ENCODE assay signal across 11 cellular contexts in genomic region chr11:74019104-74019738, GRCh38. TPM values are rescaled to one million over a fixed set of nuclear protein-coding genes. Genes with fewer than 3 reads are reported as not detected.
DNase-seq lines count a peak whose midpoint lies in the region; ATAC-seq and TF ChIP-seq lines count a peak whose summit lies in the region.
"Had no signal": no experiment of that assay in that cellular context is flagged by ENCODE, and none has a peak within 500 bp of the region (broad histone marks: within the 10 kb centered on the region; RNA-seq: fewer than 3 reads in every experiment).

No MANE protein-coding gene starts in this region.

- no peak for ATAC-seq in GM19397 (IDR thresholded peaks at IDR 0.05; ENCODE audit: unreplicated experiment)

- peaks cover 8% of the 10 kb centered on the region for H3K79me1 ChIP-seq in mesenchymal stem cell (replicated peaks; ENCODE audit: low read length, poor library complexity, severe bottlenecking)

- peaks cover 25% of the 10 kb centered on the region for H3K4me1 Mint-ChIP-seq in chondrocyte (ENCODE audit: low read depth)

- no peak overlapping the region for H3K23ac ChIP-seq in mesenchymal stem cell (ENCODE audit: low read length in 2 of 2)

- peak overlapping the region; percentile 77 to 94 for H3K4ac ChIP-seq in mesenchymal stem cell (ENCODE audit: low read depth in 1 of 2, low read length in 2 of 2)

- H2AK5ac ChIP-seq in mesenchymal stem cell (ENCODE audit: low read length, severe bottlenecking): no peak overlapping the region

- no peak overlapping the region for H3K4me2 ChIP-seq in mesenchymal stem cell (ENCODE audit: low read length, poor library complexity, severe bottlenecking)

- no peak for TF ChIP-seq CTCF in chondrocyte (IDR thresholded peaks at IDR 0.05)

- peak overlapping the region; percentile 65 for H2BK15ac ChIP-seq in mesenchymal stem cell (ENCODE audit: low read depth, poor library complexity, severe bottlenecking)

- peaks cover 13% of the 10 kb centered on the region for H3K36me3 Mint-ChIP-seq in chondrocyte (ENCODE audit: low read depth)

- no peaks in the 10 kb centered on the region for H3K9me3 Mint-ChIP-seq in chondrocyte (ENCODE audit: low read depth)

- peak overlapping the region; percentile 90 for H2BK120ac ChIP-seq in mesenchymal stem cell (ENCODE audit: low read depth, low read length)

- H3K4me1 ChIP-seq in mesenchymal stem cell (ENCODE audit: control insufficient read depth, insufficient read depth, low read depth, low read length) (peaks cover 10% of the 10 kb centered on the region), stomach smooth muscle (ENCODE audit: control insufficient read depth, insufficient read depth, low read length) (peaks cover 34% of the 10 kb centered on the region)

- H3K4me3 Mint-ChIP-seq in chondrocyte (ENCODE audit: unreplicated experiment): no peak overlapping the region

- peak overlapping the region; percentile 71 for H4K91ac ChIP-seq in mesenchymal stem cell (ENCODE audit: low read length)

- peak overlapping the region; percentile 60 to 75 for H2BK12ac ChIP-seq in mesenchymal stem cell (ENCODE audit: low read length in 2 of 2)

- no peak overlapping the region for H3K27ac ChIP-seq in mesenchymal stem cell (ENCODE audit: low read length, poor library complexity, severe bottlenecking)
- peak overlapping the region; percentile 95 for H3K27ac ChIP-seq in stomach smooth muscle (ENCODE audit: low read length)

- H3K36me3 ChIP-seq in mesenchymal stem cell (ENCODE audit: control insufficient read depth in 1 of 2, insufficient read depth in 2 of 2, low read depth in 1 of 2, low read length in 2 of 2): peaks cover 17 to 45% of the 10 kb centered on the region in 2 experiments
- peaks cover 0 to 7% of the 10 kb centered on the region in 2 donors for H3K36me3 ChIP-seq in stomach smooth muscle (ENCODE audit: control insufficient read depth in 2 of 2, insufficient read depth in 2 of 2, low read length in 2 of 2)

- H3K18ac ChIP-seq in mesenchymal stem cell (ENCODE audit: low read depth in 1 of 2, low read length in 2 of 2): peak overlapping the region; percentile 28 to 91

- no peak overlapping the region for H2BK5ac ChIP-seq in mesenchymal stem cell (ENCODE audit: low read depth, low read length, poor library complexity, severe bottlenecking)

- H3K9me3 ChIP-seq in mesenchymal stem cell (ENCODE audit: control insufficient read depth, low read length) (no peaks in the 10 kb centered on the region), stomach smooth muscle (ENCODE audit: control insufficient read depth in 2 of 2, low read length in 2 of 2) (no peaks in the 10 kb centered on the region)

- no peak overlapping the region for H2AFZ ChIP-seq in mesenchymal stem cell (ENCODE audit: low read depth, low read length)

- peak overlapping the region; percentile 60 for H3K27ac Mint-ChIP-seq in chondrocyte (ENCODE audit: unreplicated experiment)

- no peak overlapping the region for H4K8ac ChIP-seq in mesenchymal stem cell (ENCODE audit: low read length)

- H3K14ac ChIP-seq in mesenchymal stem cell (ENCODE audit: low read length in 2 of 2): no peak overlapping the region

- peak; percentile 74 for DNase-seq in RPMI8226
- DNase-seq in chondrocyte (ENCODE audit: low spot score): no peak
- DNase-seq in mesenchymal stem cell: peak; percentile 71
- no peak for DNase-seq in NCI-H748 treated with DMSO at 0.1 percent for 48 hours (lab: John Stamatoyannopoulos, UW)
- no peak for DNase-seq in central memory CD4-positive, alpha-beta T cell
- no peak for DNase-seq in SKM-1 (lab: John Stamatoyannopoulos, UW; ENCODE audit: unreplicated experiment)
- DNase-seq: DND-41; effector CD4-positive, alpha-beta T cell; NCI-H2081 treated with DMSO at 0.1 percent for 48 hours had no signal

- H3K4me3 ChIP-seq in mesenchymal stem cell (ENCODE audit: insufficient read depth in 1 of 2, low read depth in 1 of 2, low read length in 2 of 2): no peak overlapping the region
- H3K4me3 ChIP-seq in stomach smooth muscle (ENCODE audit: low read length in 2 of 2): peak overlapping the region; percentile 5 to 8

- no peaks in the 10 kb centered on the region for H3K27me3 Mint-ChIP-seq in chondrocyte (ENCODE audit: low read depth)

- 36% methylated on average over 4 of the region's 4 CpGs for WGBS in mesenchymal stem cell

- H3K27me3 ChIP-seq in mesenchymal stem cell (ENCODE audit: control insufficient read depth in 1 of 2, insufficient read depth in 1 of 2, low read length in 2 of 2): no peaks in the 10 kb centered on the region
- H3K27me3 ChIP-seq in stomach smooth muscle (ENCODE audit: control insufficient read depth in 1 of 2, insufficient read depth in 2 of 2, low read length in 2 of 2): no peaks in the 10 kb centered on the region

- peak overlapping the region; percentile 79 for H3K9ac ChIP-seq in mesenchymal stem cell (ENCODE audit: low read length)
- H3K9ac ChIP-seq in stomach smooth muscle (ENCODE audit: low read length in 2 of 2): peak overlapping the region; percentile 57 to 69

RNA-seq across cellular contexts. Expression of gene UCP3, which starts 10.3 kb away (rescaled TPM):
- 0.47 to 1.6 TPM (median 1.3 TPM) in 3 replicates for total RNA-seq in chondrocyte
- polyA plus RNA-seq in mesenchymal stem cell (2013, experiment 1 of 2): 0.23 TPM
- polyA plus RNA-seq in mesenchymal stem cell (2013, experiment 2 of 2): 0.33 TPM

RNA-seq across cellular contexts. Expression of gene UCP2, which starts 36.6 kb away (rescaled TPM):
- 10.4 to 47.2 TPM (median 41.0 TPM) in 3 replicates for total RNA-seq in chondrocyte
- 19.7 TPM for polyA plus RNA-seq in mesenchymal stem cell (2013, experiment 1 of 2)
- 20.0 TPM for polyA plus RNA-seq in mesenchymal stem cell (2013, experiment 2 of 2)

Comparison
In these comparisons a context has a peak if more than half of its experiments do, and no peak if none do; other contexts are left out.
1. DNase-seq: peak in RPMI8226 (single experiment) and mesenchymal stem cell (single experiment); none in chondrocyte (single experiment), NCI-H748 treated with DMSO at 0.1 percent for 48 hours (single experiment), central memory CD4-positive, alpha-beta T cell (single experiment) and SKM-1 (single experiment).
2. H3K4me3 ChIP-seq: peak in stomach smooth muscle (2 of 2); none in mesenchymal stem cell (0 of 2).